ENCODE assay signal across 20 cellular contexts in the genomic region with DNA sequence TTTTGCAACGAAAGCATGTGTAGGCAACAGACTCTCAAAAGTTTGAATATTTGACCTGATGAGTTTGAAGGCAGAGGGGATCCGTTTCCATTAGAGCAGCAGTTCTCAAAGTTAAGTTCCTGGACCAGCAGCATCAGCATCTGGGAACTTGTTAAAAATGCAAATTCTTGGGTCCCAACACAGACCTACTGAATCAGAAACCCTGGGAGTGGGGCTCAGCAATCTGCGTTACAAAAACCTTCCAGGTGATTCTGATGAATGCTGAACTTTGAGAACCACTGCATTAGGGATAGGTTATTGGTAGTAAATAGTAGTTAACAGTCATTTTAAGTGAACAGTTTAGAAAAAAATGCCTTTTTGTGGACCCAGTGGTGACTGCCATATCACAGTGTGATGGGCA.
"Had no signal": no experiment of that assay in that cellular context is flagged by ENCODE, and none has a peak within 500 bp of the region (broad histone marks: within the 10 kb centered on the region; RNA-seq: fewer than 3 reads in every experiment).

No MANE protein-coding gene starts in this region.

- DNase-seq: KBM-7, MV-4-11, NCI-H1092, NCI-H1105 treated with DMSO at 0.1 percent for 48 hours, NCI-H1417 treated with DMSO at 0.1 percent for 48 hours, NCI-H146, NCI-H1694 treated with DMSO at 0.1 percent for 48 hours, NCI-H1930, NCI-H2081, NCI-H2107, NCI-H226, NCI-H446, NCI-H510A, NCI-H524 treated with DMSO at 0.1 percent for 48 hours, NCI-H69, NCI-H774, SHP77, SK-N-SH, SW 1271 had no signal

- H3K27ac ChIP-seq: RWPE1 had no signal

- H3K9me2 ChIP-seq: SK-N-SH had no signal

- H3K9ac ChIP-seq: SK-N-SH had no signal

- H3K4me2 ChIP-seq: SK-N-SH had no signal

- H3K9me3 ChIP-seq: SK-N-SH had no signal
